ENCODE assay signal across 28 cellular contexts in genomic region chr7:136057509-136057908, GRCh38.
"Had no signal": no experiment of that assay in that cellular context is flagged by ENCODE, and none has a peak within 500 bp of the region (broad histone marks: within the 10 kb centered on the region; RNA-seq: fewer than 3 reads in every experiment).

No MANE protein-coding gene starts in this region.

- H3K27ac ChIP-seq: stomach, suprapubic skin, testis, thoracic aorta, thyroid gland, tibial artery, tibial nerve, transverse colon, upper lobe of left lung, upper lobe of right lung, uterus, vagina had no signal

- DNase-seq: stimulated activated CD4-positive, alpha-beta T cell treated with anti-CD3 and anti-CD28 coated beads, Interleukin-2, amount 100 ng/mL, for 48 hours; stimulated activated CD4-positive, alpha-beta T cell treated with anti-CD3 and anti-CD28 coated beads, Interleukin-4, amount 100 ng/mL, for 1 hour; stimulated activated CD4-positive, alpha-beta T cell treated with anti-CD3 and anti-CD28 coated beads, Interleukin-4, amount 100 ng/mL, for 24 hours; stimulated activated CD4-positive, alpha-beta T cell treated with anti-CD3 and anti-CD28 coated beads, Interleukin-4, amount 100 ng/mL, for 4 hours; stimulated activated CD8-positive, alpha-beta memory T cell treated with anti-CD3 and anti-CD28 coated beads, Interleukin-4, amount 100 ng/mL, for 48 hours; stimulated activated naive B cell treated with anti-CD40 and anti-IgM and Interleukin-4, amounts not matched to agents 10 μg/mL and 1 μg/mL and 100 μg/mL, for 72 hours; stimulated activated naive CD4-positive, alpha-beta T cell; stimulated activated naive CD4-positive, alpha-beta T cell treated with Interleukin-2 at 50 U/mL for 16 hours; stimulated activated naive CD8-positive, alpha-beta T cell treated with anti-CD3 and anti-CD28 coated beads, Interleukin-15, amount 100 ng/mL, for 72 hours; stimulated activated naive CD8-positive, alpha-beta T cell treated with anti-CD3 and anti-CD28 coated beads, Interleukin-15, Interleukin-2, amounts not matched to agents 100 U/mL and 50 U/mL, for 24 hours; stomach; testis; tibial artery; transverse colon; trophoblast cell; upper lobe of left lung; upper lobe of right lung; uterus had no signal

- H3K4me3 ChIP-seq: stomach, suprapubic skin, testis, thoracic aorta, thyroid gland, tibial artery, tibial nerve, transverse colon, upper lobe of left lung, upper lobe of right lung, uterus, vagina had no signal

- H3K9me3 ChIP-seq: stomach, suprapubic skin, testis, thoracic aorta, thyroid gland, tibial artery, tibial nerve, transverse colon, upper lobe of left lung, upper lobe of right lung, uterus, vagina had no signal

- H3K9me3 Mint-ChIP-seq: stimulated activated effector memory CD8-positive, alpha-beta T cell treated with anti-CD3 and anti-CD28 coated beads, Interleukin-12 subunit alpha, Interleukin-12 subunit beta, amount 100 ng/mL, for 72 hours; stimulated activated memory B cell treated with anti-CD40 and anti-IgM and Interleukin-4, amounts not matched to agents 10 μg/mL and 1 μg/mL and 100 μg/mL, for 72 hours; stimulated activated naive B cell treated with anti-CD40 and anti-IgM and Interleukin-4, amounts not matched to agents 10 μg/mL and 1 μg/mL and 100 μg/mL, for 72 hours; stimulated activated naive CD8-positive, alpha-beta T cell treated with anti-CD3 and anti-CD28 coated beads, Interleukin-15, amount 100 ng/mL, for 72 hours; stimulated activated naive CD8-positive, alpha-beta T cell treated with anti-CD3 and anti-CD28 coated beads, Interleukin-15, Interleukin-2, amounts not matched to agents 100 ng/mL and 50 ng/mL, for 24 hours had no signal

- H3K27ac Mint-ChIP-seq: stimulated activated effector memory CD8-positive, alpha-beta T cell treated with anti-CD3 and anti-CD28 coated beads, Interleukin-12 subunit alpha, Interleukin-12 subunit beta, amount 100 ng/mL, for 72 hours; stimulated activated memory B cell treated with anti-CD40 and anti-IgM and Interleukin-4, amounts not matched to agents 10 μg/mL and 1 μg/mL and 100 μg/mL, for 72 hours; stimulated activated naive B cell treated with anti-CD40 and anti-IgM and Interleukin-4, amounts not matched to agents 10 μg/mL and 1 μg/mL and 100 μg/mL, for 72 hours; stimulated activated naive CD8-positive, alpha-beta T cell treated with anti-CD3 and anti-CD28 coated beads, Interleukin-15, amount 100 ng/mL, for 72 hours; stimulated activated naive CD8-positive, alpha-beta T cell treated with anti-CD3 and anti-CD28 coated beads, Interleukin-15, Interleukin-2, amounts not matched to agents 100 ng/mL and 50 ng/mL, for 24 hours; type B pancreatic cell had no signal

- H3K4me1 ChIP-seq: stomach, suprapubic skin, testis, tibial artery, transverse colon, upper lobe of right lung, uterus, vagina had no signal

- H3K36me3 ChIP-seq: stomach, suprapubic skin, thoracic aorta, thyroid gland, tibial artery, tibial nerve, transverse colon, upper lobe of left lung, upper lobe of right lung, uterus, vagina had no signal

- H3K27me3 Mint-ChIP-seq: stimulated activated memory B cell treated with anti-CD40 and anti-IgM and Interleukin-4, amounts not matched to agents 10 μg/mL and 1 μg/mL and 100 μg/mL, for 72 hours; stimulated activated naive CD8-positive, alpha-beta T cell treated with anti-CD3 and anti-CD28 coated beads, Interleukin-15, amount 100 ng/mL, for 72 hours; stimulated activated naive CD8-positive, alpha-beta T cell treated with anti-CD3 and anti-CD28 coated beads, Interleukin-15, Interleukin-2, amounts not matched to agents 100 ng/mL and 50 ng/mL, for 24 hours; type B pancreatic cell had no signal

- H3K4me3 Mint-ChIP-seq: stimulated activated effector memory CD8-positive, alpha-beta T cell treated with anti-CD3 and anti-CD28 coated beads, Interleukin-12 subunit alpha, Interleukin-12 subunit beta, amount 100 ng/mL, for 72 hours; stimulated activated memory B cell treated with anti-CD40 and anti-IgM and Interleukin-4, amounts not matched to agents 10 μg/mL and 1 μg/mL and 100 μg/mL, for 72 hours; stimulated activated naive B cell treated with anti-CD40 and anti-IgM and Interleukin-4, amounts not matched to agents 10 μg/mL and 1 μg/mL and 100 μg/mL, for 72 hours; stimulated activated naive CD8-positive, alpha-beta T cell treated with anti-CD3 and anti-CD28 coated beads, Interleukin-15, amount 100 ng/mL, for 72 hours; stimulated activated naive CD8-positive, alpha-beta T cell treated with anti-CD3 and anti-CD28 coated beads, Interleukin-15, Interleukin-2, amounts not matched to agents 100 ng/mL and 50 ng/mL, for 24 hours; type B pancreatic cell had no signal

- FAIRE-seq: urothelium cell line had no signal

- H3K4me1 Mint-ChIP-seq: stimulated activated memory B cell treated with anti-CD40 and anti-IgM and Interleukin-4, amounts not matched to agents 10 μg/mL and 1 μg/mL and 100 μg/mL, for 72 hours; stimulated activated naive B cell treated with anti-CD40 and anti-IgM and Interleukin-4, amounts not matched to agents 10 μg/mL and 1 μg/mL and 100 μg/mL, for 72 hours; stimulated activated naive CD8-positive, alpha-beta T cell treated with anti-CD3 and anti-CD28 coated beads, Interleukin-15, amount 100 ng/mL, for 72 hours had no signal

- H3K27me3 ChIP-seq: stomach, suprapubic skin, testis, thyroid gland, tibial artery, tibial nerve, transverse colon, upper lobe of left lung, upper lobe of right lung, uterus, vagina had no signal

- ATAC-seq: stimulated activated effector memory CD8-positive, alpha-beta T cell treated with anti-CD3 and anti-CD28 coated beads, Interleukin-12 subunit alpha, Interleukin-12 subunit beta, amount 100 ng/mL, for 72 hours; stimulated activated memory B cell treated with anti-CD40 and anti-IgM and Interleukin-4, amounts not matched to agents 10 μg/mL and 1 μg/mL and 100 μg/mL, for 72 hours; stimulated activated naive B cell treated with anti-CD40 and anti-IgM and Interleukin-4, amounts not matched to agents 10 μg/mL and 1 μg/mL and 100 μg/mL, for 72 hours; stimulated activated naive CD8-positive, alpha-beta T cell treated with anti-CD3 and anti-CD28 coated beads, Interleukin-15, amount 100 ng/mL, for 72 hours; stimulated activated naive CD8-positive, alpha-beta T cell treated with anti-CD3 and anti-CD28 coated beads, Interleukin-15, Interleukin-2, amounts not matched to agents 100 U/mL and 50 U/mL, for 24 hours had no signal

- H3K36me3 Mint-ChIP-seq: stimulated activated effector memory CD8-positive, alpha-beta T cell treated with anti-CD3 and anti-CD28 coated beads, Interleukin-12 subunit alpha, Interleukin-12 subunit beta, amount 100 ng/mL, for 72 hours; stimulated activated naive B cell treated with anti-CD40 and anti-IgM and Interleukin-4, amounts not matched to agents 10 μg/mL and 1 μg/mL and 100 μg/mL, for 72 hours; type B pancreatic cell had no signal
